20 cellular contexts compared by ENCODE assay signal in genomic region chr10:59560990-59561389, GRCh38.
"Had no signal": no experiment of that assay in that cellular context is flagged by ENCODE, and none has a peak within 500 bp of the region (broad histone marks: within the 10 kb centered on the region; RNA-seq: fewer than 3 reads in every experiment).

No MANE protein-coding gene starts in this region.

- H3K4me1 ChIP-seq: left ventricle myocardium inferior, right atrium auricular region, suprapubic skin had no signal

- H3K4me3 ChIP-seq: dorsolateral prefrontal cortex, gastroesophageal sphincter, left ventricle myocardium inferior, lung, mucosa of descending colon, ovary, right atrium auricular region, suprapubic skin, thyroid gland had no signal

- H3K27me3 Mint-ChIP-seq: type B pancreatic cell had no signal

- DNase-seq: cortex of kidney; effector CD8-positive, alpha-beta T cell; glutamatergic neuron; immature natural killer cell; left ventricle myocardium inferior; mucosa of descending colon; natural killer cell; ovary; small intestine; stimulated activated CD4-positive, alpha-beta T cell treated with anti-CD3 and anti-CD28 coated beads, Interleukin-2, amount 100 ng/mL, for 48 hours; stimulated activated naive CD4-positive, alpha-beta T cell treated with Interleukin-2 at 50 U/mL for 16 hours; thyroid gland had no signal

- H3K36me3 Mint-ChIP-seq: immature natural killer cell, natural killer cell, type B pancreatic cell had no signal

- H3K27ac Mint-ChIP-seq: immature natural killer cell, natural killer cell, type B pancreatic cell had no signal

- H3K4me1 Mint-ChIP-seq: immature natural killer cell, natural killer cell had no signal

- H3K27ac ChIP-seq: left ventricle myocardium inferior, ovary, right atrium auricular region, suprapubic skin, thyroid gland had no signal

- H3K36me3 ChIP-seq: gastroesophageal sphincter, left ventricle myocardium inferior, ovary, right atrium auricular region, suprapubic skin, thyroid gland had no signal

- H3K27me3 ChIP-seq: dorsolateral prefrontal cortex, gastroesophageal sphincter, ovary, right atrium auricular region, suprapubic skin, thyroid gland had no signal

- H3K9me3 ChIP-seq: gastroesophageal sphincter, left ventricle myocardium inferior, mucosa of descending colon, ovary, right atrium auricular region, suprapubic skin, thyroid gland had no signal

- H3K4me3 Mint-ChIP-seq: immature natural killer cell, natural killer cell, neural crest cell, type B pancreatic cell had no signal

- ATAC-seq: esophagus mucosa, gastroesophageal sphincter, mucosa of descending colon, natural killer cell had no signal

- H3K9me3 Mint-ChIP-seq: neural crest cell had no signal
